1 cellular context compared by ENCODE assay signal in the genomic region with DNA sequence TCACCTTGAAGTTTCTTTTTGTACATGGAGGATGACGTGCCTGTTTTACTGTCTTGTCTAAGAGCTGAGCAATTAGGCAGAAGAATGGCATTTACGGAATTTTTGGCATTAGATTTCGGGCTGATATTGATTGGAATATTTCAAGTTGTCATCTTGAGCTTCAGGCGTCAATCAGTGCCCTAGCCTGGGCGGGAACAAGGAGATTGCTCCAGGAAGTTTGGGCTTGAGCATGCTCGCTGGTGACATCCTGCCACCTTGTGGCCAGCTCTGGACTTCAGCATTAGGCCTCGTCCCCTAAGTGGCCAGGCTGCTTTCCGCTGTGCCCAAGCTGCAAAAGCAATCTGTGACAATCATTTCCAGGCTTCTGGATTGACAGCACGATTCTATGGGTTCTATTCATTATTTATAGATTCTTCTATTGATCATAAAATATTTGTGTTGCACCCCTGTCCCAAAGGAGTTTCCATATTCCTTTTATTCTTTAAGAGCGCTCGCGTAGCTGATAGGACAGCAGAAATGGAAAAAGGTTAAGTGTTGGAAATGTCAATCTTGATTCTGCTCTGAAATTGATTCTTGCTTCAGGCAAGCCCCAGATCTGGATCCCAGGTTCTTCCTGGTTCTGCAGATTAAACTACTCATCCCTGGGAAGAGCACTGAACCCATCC.
TF ChIP-seq lines count a peak whose summit lies in the region.

No MANE protein-coding gene starts in this region.

TF ChIP-seq in H1, 55 proteins besides CTCF, POLR2A, EP300 and RAD21 (continued from another document):
- TF ChIP-seq, protein P1, sequence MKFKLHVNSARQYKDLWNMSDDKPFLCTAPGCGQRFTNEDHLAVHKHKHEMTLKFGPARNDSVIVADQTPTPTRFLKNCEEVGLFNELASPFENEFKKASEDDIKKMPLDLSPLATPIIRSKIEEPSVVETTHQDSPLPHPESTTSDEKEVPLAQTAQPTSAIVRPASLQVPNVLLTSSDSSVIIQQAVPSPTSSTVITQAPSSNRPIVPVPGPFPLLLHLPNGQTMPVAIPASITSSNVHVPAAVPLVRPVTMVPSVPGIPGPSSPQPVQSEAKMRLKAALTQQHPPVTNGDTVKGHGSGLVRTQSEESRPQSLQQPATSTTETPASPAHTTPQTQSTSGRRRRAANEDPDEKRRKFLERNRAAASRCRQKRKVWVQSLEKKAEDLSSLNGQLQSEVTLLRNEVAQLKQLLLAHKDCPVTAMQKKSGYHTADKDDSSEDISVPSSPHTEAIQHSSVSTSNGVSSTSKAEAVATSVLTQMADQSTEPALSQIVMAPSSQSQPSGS (IDR thresholded peaks at IDR 0.05; ENCODE audit: low read length): no peak
- TF ChIP-seq RFX5 (IDR thresholded peaks at IDR 0.05; ENCODE audit: borderline replicate concordance, low read depth, low read length) (no peak), CTBP2 (IDR thresholded peaks at IDR 0.05; ENCODE audit: borderline replicate concordance, insufficient read depth, insufficient read length, low read length) (no peak), E2F6 (IDR thresholded peaks at IDR 0.05) (peak; percentile 88), SAP30 (IDR thresholded peaks at IDR 0.05; ENCODE audit: insufficient read depth, insufficient replicate concordance, low read length) (no peak), MAFK (IDR thresholded peaks at IDR 0.05; ENCODE audit: low read depth, low read length) (no peak), JUN (IDR thresholded peaks at IDR 0.05; ENCODE audit: low read depth, low read length) (no peak), SIN3A (conservative IDR thresholded peaks at IDR 0.05 in 1 of 2, IDR thresholded peaks at IDR 0.05 in 1 of 2; ENCODE audit: low read depth in 1 of 2, low read length in 2 of 2) (0 out of 4 replicates have a peak, but pooled peaks of 1 of the 2 experiments have one; percentile 27), BACH1 (IDR thresholded peaks at IDR 0.05; ENCODE audit: low read length) (no peak), SP4 (IDR thresholded peaks at IDR 0.05; ENCODE audit: low read length) (no peak)
